In the genomic region with DNA sequence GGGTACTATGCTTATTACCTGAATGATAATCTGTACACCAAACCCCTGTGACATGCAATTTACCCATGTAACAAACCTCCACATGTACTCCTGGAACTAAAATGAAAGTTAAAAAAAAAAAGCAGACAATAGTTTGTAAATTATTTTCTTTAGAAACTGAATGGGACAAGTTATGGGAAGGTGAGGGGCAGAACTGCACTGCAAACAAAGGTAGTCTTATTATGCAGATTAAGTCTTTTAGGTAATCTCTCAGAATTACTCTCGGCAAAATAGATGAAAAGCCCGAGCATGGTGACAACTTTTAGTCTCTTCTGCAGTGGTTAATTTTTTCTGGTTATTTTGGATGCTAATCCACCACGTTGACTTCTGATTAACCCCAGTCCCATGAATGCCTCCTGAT, we compare ENCODE assay signal across 17 cellular contexts.
DNase-seq lines count a peak whose midpoint lies in the region; ATAC-seq and TF ChIP-seq lines count a peak whose summit lies in the region.
"Had no signal": no experiment of that assay in that cellular context is flagged by ENCODE, and none has a peak within 500 bp of the region (broad histone marks: within the 10 kb centered on the region; RNA-seq: fewer than 3 reads in every experiment).

No MANE protein-coding gene starts in this region.

- no peak for ATAC-seq in GM19467 (IDR thresholded peaks at IDR 0.05; ENCODE audit: unreplicated experiment)
- ATAC-seq: CD8-positive, alpha-beta T cell had no signal

- peaks cover 16% of the 10 kb centered on the region for H3K36me3 Mint-ChIP-seq in activated naive CD4-positive, alpha-beta T cell treated with anti-CD3 and anti-CD28 coated beads, Interleukin-2, amount 10 ng/mL, durations not matched to agents 7 days and 5 days

- peaks cover 38 to 60% (median 53%) of the 10 kb centered on the region in 11 experiments for H3K36me3 ChIP-seq in BLaER1 treated with 17β-estradiol and CSF1 and Interleukin-3, amounts not matched to agents 10 nM and 100 nM
- peaks cover 0 to 25% of the 10 kb centered on the region in 2 experiments; a peak in 1 of 3 replicates for H3K36me3 ChIP-seq in HEK293 (ENCODE audit: control insufficient read depth in 2 of 2, insufficient read depth in 1 of 2, low read length in 2 of 2)
- H3K36me3 ChIP-seq: BE2C had no signal

- H3K4me3 ChIP-seq in BLaER1 treated with 17β-estradiol and CSF1 and Interleukin-3, amounts not matched to agents 10 nM and 100 nM, result peak overlapping the region in 2 of 10 experiments; percentile 6 to 12; a peak in 1 of 20 replicates
- H3K4me3 ChIP-seq in HEK293 (ENCODE audit: low read depth, low read length), result no peak overlapping the region
- H3K4me3 ChIP-seq: BLaER1 had no signal

- H3K9me3 ChIP-seq in BLaER1 treated with 17β-estradiol and CSF1 and Interleukin-3, amounts not matched to agents 10 nM and 100 nM (replicated peaks in 1 of 11), result peaks cover 76 to 82% (median 79%) of the 10 kb centered on the region in 11 experiments
- H3K9me3 ChIP-seq in HEK293 (ENCODE audit: control insufficient read depth, insufficient read depth, low read depth, low read length), result no peaks in the 10 kb centered on the region
- H3K9me3 ChIP-seq: BE2C, Caco-2 had no signal

- CTCF ChIA-PET in HEK293 (lab: Yijun Ruan, JAX), result no interaction called here
- CTCF ChIA-PET in activated naive CD4-positive, alpha-beta T cell treated with anti-CD3 and anti-CD28 coated beads, Interleukin-2, amount 10 ng/mL, durations not matched to agents 7 days and 5 days (lab: Charles Lee), result no interaction called here

- peak overlapping the region in 6 of 11 experiments; percentile 2 to 52 (median 44); a peak in 4 of 22 replicates for H3K27ac ChIP-seq in BLaER1 treated with 17β-estradiol and CSF1 and Interleukin-3, amounts not matched to agents 10 nM and 100 nM
- H3K27ac ChIP-seq in HEK293 (ENCODE audit: extremely low read depth, low read depth, low read length) (no peak overlapping the region), epithelial cell of prostate (peak overlapping the region; percentile 44)
- H3K27ac ChIP-seq: BLaER1, C4-2B had no signal

- H4K20me1 ChIP-seq in BLaER1 treated with 17β-estradiol and CSF1 and Interleukin-3, amounts not matched to agents 10 nM and 100 nM, result no peaks in the 10 kb centered on the region
- H4K20me1 ChIP-seq: BLaER1 had no signal

- no peak overlapping the region for H3K9ac ChIP-seq in BLaER1 treated with 17β-estradiol and CSF1 and Interleukin-3, amounts not matched to agents 10 nM and 100 nM
- H3K9ac ChIP-seq: BLaER1 had no signal

- H3K9me3 Mint-ChIP-seq in activated naive CD4-positive, alpha-beta T cell treated with anti-CD3 and anti-CD28 coated beads, Interleukin-2, amount 10 ng/mL, durations not matched to agents 7 days and 5 days, result no peaks in the 10 kb centered on the region
- H3K9me3 Mint-ChIP-seq: CD4-positive, alpha-beta T cell; CD8-positive, alpha-beta T cell had no signal

- H3K27me3 ChIP-seq in BLaER1 treated with 17β-estradiol and CSF1 and Interleukin-3, amounts not matched to agents 10 nM and 100 nM, result no peaks in the 10 kb centered on the region
- H3K27me3 ChIP-seq: BE2C, BLaER1 had no signal

- POLR2A ChIA-PET in HEK293 (lab: Yijun Ruan, JAX), result no interaction called here

- H3K4me3 Mint-ChIP-seq in activated naive CD4-positive, alpha-beta T cell treated with anti-CD3 and anti-CD28 coated beads, Interleukin-2, amount 10 ng/mL, durations not matched to agents 7 days and 5 days, result no peak overlapping the region
- H3K4me3 Mint-ChIP-seq: CD4-positive, alpha-beta T cell; CD8-positive, alpha-beta T cell had no signal

- H3K4me2 ChIP-seq in BLaER1 treated with 17β-estradiol and CSF1 and Interleukin-3, amounts not matched to agents 10 nM and 100 nM, result peak overlapping the region in 7 of 11 experiments; percentile 9 to 55 (median 26); a peak in 9 of 22 replicates

- no peak for DNase-seq in epithelial cell of prostate (ENCODE audit: low read depth, low spot score)
- no peak for DNase-seq in DMS114 treated with DMSO at 0.1 percent for 48 hours (lab: John Stamatoyannopoulos, UW; ENCODE audit: unreplicated experiment)
- DNase-seq in activated naive CD4-positive, alpha-beta T cell treated with anti-CD3 and anti-CD28 coated beads, Interleukin-2, amount 10 ng/mL, durations not matched to agents 7 days and 5 days, result no peak
- DNase-seq: 8988T; ACHN; BE2C; Caco-2; Calu3; CD4-positive, alpha-beta T cell; CD8-positive, alpha-beta T cell; DMS79 treated with DMSO at 0.1 percent for 48 hours; GF-D8 had no signal

- peaks cover 10 to 40% (median 24%) of the 10 kb centered on the region in 10 experiments for H3K4me1 ChIP-seq in BLaER1 treated with 17β-estradiol and CSF1 and Interleukin-3, amounts not matched to agents 10 nM and 100 nM
- no peaks in the 10 kb centered on the region for H3K4me1 ChIP-seq in HEK293 (ENCODE audit: control insufficient read depth, insufficient read depth, low read length)
- H3K4me1 ChIP-seq: BE2C had no signal

- no peak for TF ChIP-seq CTCF in HEK293 (tag by site-specific recombination; IDR thresholded peaks at IDR 0.05)

- peaks cover 5% of the 10 kb centered on the region for H3K27me3 Mint-ChIP-seq in activated naive CD4-positive, alpha-beta T cell treated with anti-CD3 and anti-CD28 coated beads, Interleukin-2, amount 10 ng/mL, durations not matched to agents 7 days and 5 days

- H3K27ac Mint-ChIP-seq in activated naive CD4-positive, alpha-beta T cell treated with anti-CD3 and anti-CD28 coated beads, Interleukin-2, amount 10 ng/mL, durations not matched to agents 7 days and 5 days, result no peak overlapping the region
- H3K27ac Mint-ChIP-seq: CD4-positive, alpha-beta T cell; CD8-positive, alpha-beta T cell had no signal

- peaks cover 5% of the 10 kb centered on the region for H3K4me1 Mint-ChIP-seq in activated naive CD4-positive, alpha-beta T cell treated with anti-CD3 and anti-CD28 coated beads, Interleukin-2, amount 10 ng/mL, durations not matched to agents 7 days and 5 days

TF ChIP-seq in HEK293, 187 proteins besides CTCF, POLR2A, EP300 and RAD21:
- TF ChIP-seq ZNF530 (tag by site-specific recombination; IDR thresholded peaks at IDR 0.05; ENCODE audit: low read depth) (peak; percentile 99), ZNF830 (tag by site-specific recombination; IDR thresholded peaks at IDR 0.05; ENCODE audit: low read depth) (no peak)
